8 cellular contexts compared by ENCODE assay signal in genomic region chr17:36721560-36722120, GRCh38.
DNase-seq lines count a peak whose midpoint lies in the region; ATAC-seq and TF ChIP-seq lines count a peak whose summit lies in the region.

No MANE protein-coding gene starts in this region.

- DNase-seq in CD4-positive, alpha-beta T cell = no peak
- DNase-seq in activated T-helper 2 cell treated with anti-CD3 and anti-CD28 coated beads, Interferon-gamma antibody, Interleukin-2, Interleukin-4, amounts not matched to agents 10 μg/mL and 5 μg/mL and 100 μg/mL, durations not matched to agents 14 hours and 24 hours and 36 hours (ENCODE audit: low spot score) = no peak
- no peak for DNase-seq in activated CD8-positive, alpha-beta memory T cell treated with anti-CD3 and anti-CD28 coated beads, Interleukin-2, amount 50 U/mL, for 48 hours
- no peak for DNase-seq in SIG-M5 treated with dmso at 0.1 percent for 504 hours (lab: John Stamatoyannopoulos, UW; ENCODE audit: unreplicated experiment)

- peak overlapping the region; percentile 97 for H3K27ac Mint-ChIP-seq in CD4-positive, alpha-beta T cell
- peak overlapping the region; percentile 99 for H3K27ac Mint-ChIP-seq in activated T-helper 2 cell treated with anti-CD3 and anti-CD28 coated beads, Interferon-gamma antibody, Interleukin-2, Interleukin-4, amounts not matched to agents 10 μg/mL and 5 μg/mL and 100 μg/mL, durations not matched to agents 14 hours and 24 hours and 36 hours

- H3K9me3 ChIP-seq in CD4-positive, alpha-beta T cell (ENCODE audit: control insufficient read depth, low read length) = no peaks in the 10 kb centered on the region
- H3K9me3 ChIP-seq in mesodermal cell (ENCODE audit: control insufficient read depth, low read length) = no peaks in the 10 kb centered on the region

- H3K4me3 Mint-ChIP-seq in CD4-positive, alpha-beta T cell = peak overlapping the region; percentile 85
- H3K4me3 Mint-ChIP-seq in activated T-helper 2 cell treated with anti-CD3 and anti-CD28 coated beads, Interferon-gamma antibody, Interleukin-2, Interleukin-4, amounts not matched to agents 10 μg/mL and 5 μg/mL and 100 μg/mL, durations not matched to agents 14 hours and 24 hours and 36 hours (ENCODE audit: low read depth) = peak overlapping the region; percentile 80

- H3K27me3 Mint-ChIP-seq in CD4-positive, alpha-beta T cell = no peaks in the 10 kb centered on the region
- no peaks in the 10 kb centered on the region for H3K27me3 Mint-ChIP-seq in activated T-helper 2 cell treated with anti-CD3 and anti-CD28 coated beads, Interferon-gamma antibody, Interleukin-2, Interleukin-4, amounts not matched to agents 10 μg/mL and 5 μg/mL and 100 μg/mL, durations not matched to agents 14 hours and 24 hours and 36 hours (ENCODE audit: low read depth)

- peak overlapping the region; percentile 73 for H3K27ac ChIP-seq in CD4-positive, alpha-beta T cell (ENCODE audit: low read depth, low read length)
- peak overlapping the region; percentile 18 for H3K27ac ChIP-seq in mesodermal cell (ENCODE audit: low read depth, low read length, severe bottlenecking)

- intact Hi-C loops in CD4-positive, alpha-beta T cell (cut with DNase I, micrococcal nuclease) = loop anchor here (1.0 to 5.0 kb wide), 4 partner anchors 179 to 239 kb away; partner anchors contain the start of genes AATF (in 2 of the 2) and GGNBP2 (in 1 of the 2)
- intact Hi-C loops in activated T-helper 2 cell treated with anti-CD3 and anti-CD28 coated beads, Interferon-gamma antibody, Interleukin-2, Interleukin-4, amounts not matched to agents 10 μg/mL and 5 μg/mL and 100 μg/mL, durations not matched to agents 14 hours and 24 hours and 36 hours (cut with micrococcal nuclease) = loop anchor here (5.0 kb wide), 1 partner anchor 189 kb away; the partner anchor contains the start of genes MYO19 and PIGW

- peaks cover 60% of the 10 kb centered on the region for H3K4me1 Mint-ChIP-seq in CD4-positive, alpha-beta T cell (ENCODE audit: low read depth)
- H3K4me1 Mint-ChIP-seq in activated T-helper 2 cell treated with anti-CD3 and anti-CD28 coated beads, Interferon-gamma antibody, Interleukin-2, Interleukin-4, amounts not matched to agents 10 μg/mL and 5 μg/mL and 100 μg/mL, durations not matched to agents 14 hours and 24 hours and 36 hours (ENCODE audit: low read depth) = peaks cover 48% of the 10 kb centered on the region

- no peaks in the 10 kb centered on the region for H3K27me3 ChIP-seq in CD4-positive, alpha-beta T cell (ENCODE audit: control insufficient read depth, insufficient read depth, low read length)

- TF ChIP-seq CTCF in CD4-positive, alpha-beta T cell (IDR thresholded peaks at IDR 0.05) = no peak

- ATAC-seq in CD4-positive, alpha-beta T cell (ENCODE audit: poor library complexity) = peak; percentile 45
- ATAC-seq in HG03354 (IDR thresholded peaks at IDR 0.05; ENCODE audit: poor library complexity, severe bottlenecking, unreplicated experiment) = peak; percentile 21
- ATAC-seq in GM18858 (IDR thresholded peaks at IDR 0.05; ENCODE audit: unreplicated experiment) = no peak
- no peak for ATAC-seq in HG02852 (IDR thresholded peaks at IDR 0.05; ENCODE audit: unreplicated experiment)

- H3K36me3 Mint-ChIP-seq in CD4-positive, alpha-beta T cell (ENCODE audit: low read depth) = no peaks in the 10 kb centered on the region
- H3K36me3 Mint-ChIP-seq in activated T-helper 2 cell treated with anti-CD3 and anti-CD28 coated beads, Interferon-gamma antibody, Interleukin-2, Interleukin-4, amounts not matched to agents 10 μg/mL and 5 μg/mL and 100 μg/mL, durations not matched to agents 14 hours and 24 hours and 36 hours (ENCODE audit: low read depth) = no peaks in the 10 kb centered on the region

- no peaks in the 10 kb centered on the region for H3K9me3 Mint-ChIP-seq in CD4-positive, alpha-beta T cell
- no peaks in the 10 kb centered on the region for H3K9me3 Mint-ChIP-seq in activated T-helper 2 cell treated with anti-CD3 and anti-CD28 coated beads, Interferon-gamma antibody, Interleukin-2, Interleukin-4, amounts not matched to agents 10 μg/mL and 5 μg/mL and 100 μg/mL, durations not matched to agents 14 hours and 24 hours and 36 hours

- 79 to 85% methylated on average over 6 to 7 of the region's 8 CpGs for WGBS in mesodermal cell (ENCODE audit: insufficient coverage in 2 of 2), 2 experiments

- CTCF ChIA-PET in CD4-positive, alpha-beta T cell (lab: Charles Lee) = no interaction called here

- no peak overlapping the region for H3K4me3 ChIP-seq in mesodermal cell (ENCODE audit: extremely low read depth, insufficient read depth, low read length, poor library complexity, severe bottlenecking)

- peaks cover 9% of the 10 kb centered on the region for H3K4me1 ChIP-seq in mesodermal cell (ENCODE audit: control insufficient read depth, insufficient read depth, low read length, poor library complexity, severe bottlenecking)

- POLR2A ChIA-PET in CD4-positive, alpha-beta T cell (lab: Charles Lee) = interaction anchor here (0.7 to 2.4 kb wide), 8 partner anchors 10 to 236 kb away, joined by 3 to 8 read pairs (median 4); partner anchors contain the start of genes AATF, MRM1 and ZNHIT3

- no peaks in the 10 kb centered on the region for H3K36me3 ChIP-seq in mesodermal cell (ENCODE audit: control insufficient read depth, insufficient read depth, low read length)

Comparison
In these comparisons a context has a peak if more than half of its experiments do, and no peak if none do; other contexts are left out.
1. ATAC-seq: peak in CD4-positive, alpha-beta T cell (single experiment) and HG03354 (single experiment); none in GM18858 (single experiment) and HG02852 (single experiment).